Comparison of ENCODE assay signal across 17 cellular contexts in genomic region chr9:591292-591691, GRCh38.
A peak's percentile ranks its signal among the peaks of the same experiment; 100 is the strongest.
DNase-seq lines count a peak whose midpoint lies in the region; ATAC-seq and TF ChIP-seq lines count a peak whose summit lies in the region.
"Had no signal": no experiment of that assay in that cellular context is flagged by ENCODE, and none has a peak within 500 bp of the region (broad histone marks: within the 10 kb centered on the region; RNA-seq: fewer than 3 reads in every experiment).

No MANE protein-coding gene starts in this region.

- intact Hi-C loops in body of pancreas (cut with DNase I) (no loop called here), left ventricle myocardium superior (cut with micrococcal nuclease) (loop anchor here (10.0 kb wide), 1 partner anchor 86 kb away; the partner anchor contains the start of gene KANK1), gastrocnemius medialis (cut with DNase I; ENCODE audit: low total_unique reads) (no loop called here), spleen (cut with DNase I; ENCODE audit: low total_unique reads) (no loop called here)

- H3K36me3 Mint-ChIP-seq in neural progenitor cell: no peaks in the 10 kb centered on the region
- H3K36me3 Mint-ChIP-seq: activated naive CD4-positive, alpha-beta T cell treated with anti-CD3 and anti-CD28 coated beads, Interleukin-2, amount 50 U/mL, for 72 hours had no signal

- H3K4me1 Mint-ChIP-seq in neural progenitor cell: peaks cover 16% of the 10 kb centered on the region
- H3K4me1 Mint-ChIP-seq: central memory CD8-positive, alpha-beta T cell had no signal

- H3K27me3 ChIP-seq in body of pancreas (no peaks in the 10 kb centered on the region), gastrocnemius medialis (no peaks in the 10 kb centered on the region), neural progenitor cell (no peaks in the 10 kb centered on the region), spleen (replicated peaks in 1 of 7) (no peaks in the 10 kb centered on the region)

- no peaks in the 10 kb centered on the region for H3K79me2 ChIP-seq in neural progenitor cell (ENCODE audit: low read depth)

- TF ChIP-seq POLR2A in body of pancreas (IDR thresholded peaks at IDR 0.05) (peak in 1 of 3 donors; percentile 32), gastrocnemius medialis (IDR thresholded peaks at IDR 0.05) (no peak), spleen (IDR thresholded peaks at IDR 0.05) (no peak)

- CTCF ChIA-PET in HEK293T (lab: Yijun Ruan, JAX): no interaction called here

- H3K9me3 ChIP-seq in body of pancreas: no peaks in the 10 kb centered on the region
- no peaks in the 10 kb centered on the region for H3K9me3 ChIP-seq in gastrocnemius medialis
- no peaks in the 10 kb centered on the region for H3K9me3 ChIP-seq in neural progenitor cell (ENCODE audit: low read depth)
- no peaks in the 10 kb centered on the region for H3K9me3 ChIP-seq in spleen
- H3K9me3 ChIP-seq: thoracic aorta had no signal

- H2AFZ ChIP-seq in neural progenitor cell (replicated peaks): no peak overlapping the region

- H3K4me1 ChIP-seq in body of pancreas (peaks cover 46% of the 10 kb centered on the region), gastrocnemius medialis (peaks cover 11 to 17% of the 10 kb centered on the region in 2 donors), neural progenitor cell (peaks cover 3% of the 10 kb centered on the region), spleen (peaks cover 0 to 24% (median 8%) of the 10 kb centered on the region in 6 donors)

- in situ Hi-C loops in gastrocnemius medialis (cut with MboI; ENCODE audit: low sequenced_read_pairs in 4 of 4): no loop called here

- peak in 73 of 76 experiments; percentile 6 to 87 (median 68) for DNase-seq in HUDEP-2 (lab: John Stamatoyannopoulos, UW; ENCODE audit: unreplicated experiment in 76 of 76)
- peak; percentile 90 to 97 (median 94) for DNase-seq in body of pancreas
- peak; percentile 78 for DNase-seq in left ventricle myocardium superior
- peak; percentile 66 to 68 for DNase-seq in gastrocnemius medialis
- no peak for DNase-seq in neural progenitor cell (ENCODE audit: low spot score)
- DNase-seq in spleen: no peak
- DNase-seq in activated CD4-positive, alpha-beta T cell treated with anti-CD3 and anti-CD28 coated beads, Interleukin-2, amount 50 U/mL, for 48 hours: no peak
- no peak for DNase-seq in HEK293T (ENCODE audit: extremely low spot score)
- DNase-seq: activated CD8-positive, alpha-beta memory T cell treated with anti-CD3 and anti-CD28 coated beads, Interleukin-2, amount 50 U/mL, for 48 hours; DMS79; NCI-H2227 treated with DMSO at 0.1 percent for 48 hours; nucleus accumbens; SW 1271 had no signal

- H3K36me3 ChIP-seq in body of pancreas (replicated peaks in 1 of 2; ENCODE audit: insufficient read depth in 1 of 2, low read depth in 2 of 2): no peaks in the 10 kb centered on the region
- no peaks in the 10 kb centered on the region for H3K36me3 ChIP-seq in gastrocnemius medialis
- H3K36me3 ChIP-seq in neural progenitor cell: no peaks in the 10 kb centered on the region
- no peaks in the 10 kb centered on the region for H3K36me3 ChIP-seq in spleen
- H3K36me3 ChIP-seq: thoracic aorta had no signal

- WGBS in body of pancreas, 2 donors: 11 to 14% methylated on average over 4 of the region's 4 CpGs
- 53 to 64% (median 60%) methylated on average over 4 of the region's 4 CpGs for WGBS in spleen, 5 donors

- H3K4me3 Mint-ChIP-seq in neural progenitor cell: no peak overlapping the region
- H3K4me3 Mint-ChIP-seq: B cell; central memory CD8-positive, alpha-beta T cell had no signal

- H3K4me2 ChIP-seq in neural progenitor cell: no peak overlapping the region

- H3K27me3 Mint-ChIP-seq in neural progenitor cell (ENCODE audit: insufficient read depth, low read depth): peaks cover 2% of the 10 kb centered on the region
- H3K27me3 Mint-ChIP-seq: central memory CD8-positive, alpha-beta T cell had no signal

- no peaks in the 10 kb centered on the region for H4K20me1 ChIP-seq in neural progenitor cell (ENCODE audit: low read depth)

- H3K27ac Mint-ChIP-seq in neural progenitor cell: no peak overlapping the region
- H3K27ac Mint-ChIP-seq: activated naive CD4-positive, alpha-beta T cell treated with anti-CD3 and anti-CD28 coated beads, Interleukin-2, amount 50 U/mL, for 72 hours; B cell had no signal

- no peaks in the 10 kb centered on the region for H3K9me3 Mint-ChIP-seq in neural progenitor cell
- H3K9me3 Mint-ChIP-seq: activated naive CD4-positive, alpha-beta T cell treated with anti-CD3 and anti-CD28 coated beads, Interleukin-2, amount 50 U/mL, for 72 hours; central memory CD8-positive, alpha-beta T cell had no signal

- peak; percentile 98 for ATAC-seq in body of pancreas
- ATAC-seq in left ventricle myocardium superior: peak; percentile 92
- peak; percentile 91 to 96 for ATAC-seq in gastrocnemius medialis
- ATAC-seq: activated naive CD4-positive, alpha-beta T cell treated with anti-CD3 and anti-CD28 coated beads, Interleukin-2, amount 50 U/mL, for 72 hours had no signal

- no peak overlapping the region for H3K4me3 ChIP-seq in body of pancreas
- no peak overlapping the region for H3K4me3 ChIP-seq in gastrocnemius medialis
- H3K4me3 ChIP-seq in neural progenitor cell: no peak overlapping the region
- H3K4me3 ChIP-seq in spleen: no peak overlapping the region
- H3K4me3 ChIP-seq: thoracic aorta had no signal

- H3K27ac ChIP-seq in body of pancreas: peak overlapping the region; percentile 78 to 93 (median 81)
- no peak overlapping the region for H3K27ac ChIP-seq in gastrocnemius medialis
- H3K27ac ChIP-seq in neural progenitor cell: no peak overlapping the region
- H3K27ac ChIP-seq in spleen: no peak overlapping the region
- H3K27ac ChIP-seq: thoracic aorta had no signal

- no peak overlapping the region for H3K9ac ChIP-seq in neural progenitor cell

- POLR2A ChIA-PET in HEK293T (lab: Yijun Ruan, JAX): no interaction called here

- no peaks in the 10 kb centered on the region for H3F3A ChIP-seq in neural progenitor cell (ENCODE audit: low read depth)

- TF ChIP-seq CTCF in body of pancreas (IDR thresholded peaks at IDR 0.05) (no peak), gastrocnemius medialis (IDR thresholded peaks at IDR 0.05 in 4 of 5, conservative IDR thresholded peaks at IDR 0.05 in 1 of 5) (no peak), neural progenitor cell (IDR thresholded peaks at IDR 0.05) (no peak), spleen (IDR thresholded peaks at IDR 0.05 in 8 of 11, conservative IDR thresholded peaks at IDR 0.05 in 3 of 11) (no peak)

TF ChIP-seq in HEK293T, 16 proteins besides CTCF, POLR2A, EP300 and RAD21:
- TF ChIP-seq ELF4 (IDR thresholded peaks at IDR 0.05) (no peak), SP1 (IDR thresholded peaks at IDR 0.05) (no peak), FOXM1 (IDR thresholded peaks at IDR 0.05; ENCODE audit: borderline replicate concordance) (no peak), SUZ12 (IDR thresholded peaks at IDR 0.05) (no peak), L3MBTL2 (conservative IDR thresholded peaks at IDR 0.05) (no peak)

Comparison
In these comparisons a context has a peak if more than half of its experiments do, and no peak if none do; other contexts are left out.
1. DNase-seq: peak in HUDEP-2 (73 of 76), body of pancreas (4 of 4), left ventricle myocardium superior (single experiment) and gastrocnemius medialis (2 of 2); none in neural progenitor cell (single experiment), spleen (single experiment), activated CD4-positive, alpha-beta T cell treated with anti-CD3 and anti-CD28 coated beads, Interleukin-2, amount 50 U/mL, for 48 hours (0 of 2) and HEK293T (single experiment).
2. H3K27ac ChIP-seq: peak in body of pancreas (4 of 4); none in gastrocnemius medialis (0 of 4), neural progenitor cell (single experiment) and spleen (0 of 8).
3. Peak in every context shown above with its lines, with median percentiles within 50 percentile points of each other: ATAC-seq.